Comparison of ENCODE assay signal across 10 cellular contexts in the genomic region with DNA sequence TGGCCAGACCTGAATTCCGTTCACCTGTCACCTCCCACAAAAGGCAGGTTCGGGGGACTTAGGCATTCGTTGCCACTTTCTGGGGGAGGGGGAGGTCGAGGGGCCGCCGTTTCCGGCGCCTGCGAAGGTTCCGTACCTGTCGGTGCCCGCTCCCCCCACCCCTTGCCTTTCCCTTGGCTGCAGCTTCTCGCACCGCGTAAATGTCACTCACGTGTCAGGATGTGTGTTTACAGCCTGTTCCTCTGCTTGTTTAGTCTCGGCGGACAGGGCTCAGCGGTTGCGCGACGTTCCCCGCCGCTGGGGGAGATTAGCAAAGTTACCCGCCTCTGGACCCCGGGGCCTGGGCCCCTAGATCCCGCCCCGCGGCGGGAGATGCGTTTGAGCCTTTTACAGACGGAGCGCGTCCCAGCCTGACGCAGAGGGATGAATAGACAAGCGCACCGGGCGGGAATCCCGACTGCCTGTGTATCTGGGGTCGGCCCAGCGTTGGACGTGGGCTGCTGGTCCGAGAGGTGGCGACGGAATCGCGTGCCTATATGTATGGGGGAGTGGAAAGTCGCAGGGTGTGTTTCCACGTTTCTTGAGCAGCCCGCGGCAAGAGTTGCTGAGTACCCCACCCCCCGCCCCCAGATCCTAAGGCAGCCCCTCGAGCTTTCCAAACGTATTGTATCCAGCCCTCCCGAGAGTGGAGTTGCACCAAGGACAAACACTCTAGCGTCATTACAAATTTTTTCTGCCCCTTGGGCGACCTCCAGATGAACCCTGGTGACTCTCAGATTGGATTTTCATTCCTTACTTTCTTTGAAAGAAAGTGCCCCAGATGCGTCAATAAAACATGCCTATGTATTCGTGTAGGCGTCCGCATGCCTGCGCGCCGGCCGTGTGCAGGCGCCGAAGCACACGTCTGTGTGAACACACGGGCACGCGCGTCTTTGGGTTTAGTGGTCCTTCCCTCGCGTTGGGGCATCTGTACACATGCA. TPM values are rescaled to one million over a fixed set of nuclear protein-coding genes. Genes with fewer than 3 reads are reported as not detected.
DNase-seq lines count a peak whose midpoint lies in the region; ATAC-seq and TF ChIP-seq lines count a peak whose summit lies in the region.
"Had no signal": no experiment of that assay in that cellular context is flagged by ENCODE, and none has a peak within 500 bp of the region (broad histone marks: within the 10 kb centered on the region; RNA-seq: fewer than 3 reads in every experiment).

No MANE protein-coding gene starts in this region.

- H3K4me3 ChIP-seq in coronary artery (peak overlapping the region; percentile 53), smooth muscle cell (no peak overlapping the region), mucosa of descending colon (no peak overlapping the region)

- no peak for ATAC-seq in activated naive CD4-positive, alpha-beta T cell treated with anti-CD3 and anti-CD28 coated beads, Interleukin-2, amount 50 U/mL, for 72 hours
- ATAC-seq in HG03175 (IDR thresholded peaks at IDR 0.05; ENCODE audit: unreplicated experiment) (no peak), HG02588 (IDR thresholded peaks at IDR 0.05; ENCODE audit: unreplicated experiment) (no peak), mucosa of descending colon (no peak)

- H2AFZ ChIP-seq in smooth muscle cell (ENCODE audit: low read depth) = no peak overlapping the region

- H3K27ac Mint-ChIP-seq in activated naive CD4-positive, alpha-beta T cell treated with anti-CD3 and anti-CD28 coated beads for 36 hours = peak overlapping the region; percentile 59
- H3K27ac Mint-ChIP-seq in activated naive CD4-positive, alpha-beta T cell treated with anti-CD3 and anti-CD28 coated beads, Interleukin-2, amount 50 U/mL, for 72 hours = peak overlapping the region in 1 of 2 donors; percentile 36

- peaks cover 78% of the 10 kb centered on the region for H3K27me3 Mint-ChIP-seq in activated naive CD4-positive, alpha-beta T cell treated with anti-CD3 and anti-CD28 coated beads for 36 hours (ENCODE audit: low read depth)

- H3K36me3 ChIP-seq in smooth muscle cell (ENCODE audit: low read depth) = no peaks in the 10 kb centered on the region
- no peaks in the 10 kb centered on the region for H3K36me3 ChIP-seq in mucosa of descending colon (ENCODE audit: low read depth)

- H3K4me2 ChIP-seq in smooth muscle cell = peak overlapping the region; percentile 57

- no peaks in the 10 kb centered on the region for H3K9me3 ChIP-seq in smooth muscle cell (replicated peaks; ENCODE audit: low read depth)
- no peaks in the 10 kb centered on the region for H3K9me3 ChIP-seq in mucosa of descending colon

- H3K4me3 Mint-ChIP-seq in activated naive CD4-positive, alpha-beta T cell treated with anti-CD3 and anti-CD28 coated beads for 36 hours = no peak overlapping the region

- no peak for DNase-seq in activated naive CD4-positive, alpha-beta T cell treated with anti-CD3 and anti-CD28 coated beads for 36 hours
- no peak for DNase-seq in activated naive CD4-positive, alpha-beta T cell treated with anti-CD3 and anti-CD28 coated beads, Interleukin-2, amount 50 U/mL, for 72 hours (ENCODE audit: low spot score in 2 of 2)
- peak; percentile 78 for DNase-seq in NCI-H2029 (lab: John Stamatoyannopoulos, UW)
- DNase-seq in coronary artery (ENCODE audit: low spot score) = no peak
- no peak for DNase-seq in smooth muscle cell (lab: John Stamatoyannopoulos, UW; ENCODE audit: unreplicated experiment)
- no peak for DNase-seq in mucosa of descending colon
- DNase-seq: HCEC 1CT, NCI-H526 treated with DMSO at 0.1 percent for 48 hours had no signal

- H4K20me1 ChIP-seq in smooth muscle cell (ENCODE audit: low read depth) = peaks cover 9% of the 10 kb centered on the region

- intact Hi-C loops in activated naive CD4-positive, alpha-beta T cell treated with anti-CD3 and anti-CD28 coated beads for 36 hours (cut with micrococcal nuclease) = loop anchor here (1.0 kb wide), 2 partner anchors 7 to 11 kb away; no protein-coding TSS in a partner anchor
- intact Hi-C loops in mucosa of descending colon (cut with DNase I, micrococcal nuclease) = no loop called here

- H3K27me3 ChIP-seq in smooth muscle cell (ENCODE audit: low read depth) = peaks cover 100% of the 10 kb centered on the region

- no peak overlapping the region for H3K9ac ChIP-seq in smooth muscle cell (ENCODE audit: low read depth)

- no peaks in the 10 kb centered on the region for H3F3A ChIP-seq in smooth muscle cell (ENCODE audit: low read depth)

- H3K4me1 Mint-ChIP-seq in activated naive CD4-positive, alpha-beta T cell treated with anti-CD3 and anti-CD28 coated beads for 36 hours (ENCODE audit: low read depth) = peaks cover 44% of the 10 kb centered on the region

- TF ChIP-seq CTCF in coronary artery (IDR thresholded peaks at IDR 0.05) (no peak), smooth muscle cell (IDR thresholded peaks at IDR 0.05; ENCODE audit: borderline replicate concordance, insufficient read depth, poor library complexity, severe bottlenecking) (no peak), mucosa of descending colon (IDR thresholded peaks at IDR 0.05) (no peak)

- H3K4me1 ChIP-seq in smooth muscle cell (ENCODE audit: low read depth) (peaks cover 62% of the 10 kb centered on the region), mucosa of descending colon (ENCODE audit: low read depth) (peaks cover 42% of the 10 kb centered on the region)

- CTCF ChIA-PET in activated naive CD4-positive, alpha-beta T cell treated with anti-CD3 and anti-CD28 coated beads for 36 hours (lab: Charles Lee) = no interaction called here

- H3K27ac ChIP-seq in coronary artery = no peak overlapping the region
- H3K27ac ChIP-seq in smooth muscle cell (ENCODE audit: low read depth) = no peak overlapping the region

- H3K9me3 Mint-ChIP-seq in activated naive CD4-positive, alpha-beta T cell treated with anti-CD3 and anti-CD28 coated beads for 36 hours = no peaks in the 10 kb centered on the region
- H3K9me3 Mint-ChIP-seq in activated naive CD4-positive, alpha-beta T cell treated with anti-CD3 and anti-CD28 coated beads, Interleukin-2, amount 50 U/mL, for 72 hours = no peaks in the 10 kb centered on the region

- WGBS in smooth muscle cell (ENCODE audit: low lambda C conversion rate) = 3% methylated on average over 71 of the region's 74 CpGs

- no peaks in the 10 kb centered on the region for H3K79me2 ChIP-seq in smooth muscle cell (ENCODE audit: low read depth)

- no peaks in the 10 kb centered on the region for H3K36me3 Mint-ChIP-seq in activated naive CD4-positive, alpha-beta T cell treated with anti-CD3 and anti-CD28 coated beads for 36 hours (ENCODE audit: low read depth)
- peaks cover 11 to 14% of the 10 kb centered on the region in 2 donors for H3K36me3 Mint-ChIP-seq in activated naive CD4-positive, alpha-beta T cell treated with anti-CD3 and anti-CD28 coated beads, Interleukin-2, amount 50 U/mL, for 72 hours

RNA-seq across cellular contexts. Expression of gene LHX2, which starts 2.4 kb away (rescaled TPM):
- not detected for total RNA-seq in activated naive CD4-positive, alpha-beta T cell treated with anti-CD3 and anti-CD28 coated beads for 36 hours
- total RNA-seq in activated naive CD4-positive, alpha-beta T cell treated with anti-CD3 and anti-CD28 coated beads, Interleukin-2, amount 50 U/mL, for 72 hours = not detected
- total RNA-seq in smooth muscle cell = not detected in 2 replicates
- polyA plus RNA-seq in smooth muscle cell = not detected in 2 replicates
- total RNA-seq in mucosa of descending colon = not detected
